In the genomic region with DNA sequence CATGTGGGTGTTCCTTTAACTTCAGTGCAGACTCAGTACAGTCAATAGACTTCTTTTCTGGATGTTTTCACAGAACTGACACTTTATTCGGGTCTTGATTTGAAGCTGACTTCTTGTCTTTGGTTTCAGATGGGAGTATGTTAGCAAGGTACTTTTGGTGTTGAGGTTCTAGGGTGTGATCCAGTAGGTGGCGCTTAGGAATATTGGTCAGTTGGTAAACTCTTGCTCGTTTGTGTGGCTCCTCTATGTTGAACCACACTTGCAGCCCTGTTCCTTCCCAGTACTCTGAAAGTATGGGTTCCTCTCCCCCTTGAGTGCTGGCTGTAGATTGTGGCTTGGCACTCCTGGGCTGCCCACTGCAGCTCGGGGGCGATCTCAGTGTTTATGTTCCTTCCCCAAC, we compare ENCODE assay signal across 8 cellular contexts. TPM values are rescaled to one million over a fixed set of nuclear protein-coding genes. Genes with fewer than 3 reads are reported as not detected.
"Had no signal": no experiment of that assay in that cellular context is flagged by ENCODE, and none has a peak within 500 bp of the region (broad histone marks: within the 10 kb centered on the region; RNA-seq: fewer than 3 reads in every experiment).

No MANE protein-coding gene starts in this region.

RNA-seq across cellular contexts. Expression of a gene that starts 48.1 kb away (rescaled TPM):
- total RNA-seq: LHCN-M2, MCF 10A, NCI-H460, PC-3, Peyer's patch, Right ventricle myocardium superior, SJSA1 had no signal
- polyA plus RNA-seq: SK-N-SH had no signal
